Comparison of ENCODE assay signal across 18 cellular contexts in genomic region chr1:15958111-15958510, GRCh38. TPM values are rescaled to one million over a fixed set of nuclear protein-coding genes. Genes with fewer than 3 reads are reported as not detected.
DNase-seq lines count a peak whose midpoint lies in the region; ATAC-seq and TF ChIP-seq lines count a peak whose summit lies in the region.
"Had no signal": no experiment of that assay in that cellular context is flagged by ENCODE, and none has a peak within 500 bp of the region (broad histone marks: within the 10 kb centered on the region; RNA-seq: fewer than 3 reads in every experiment).

No MANE protein-coding gene starts in this region.

- H3K4me3 ChIP-seq in BLaER1 treated with 17β-estradiol and CSF1 and Interleukin-3, amounts not matched to agents 10 nM and 100 nM: no peak overlapping the region
- H3K4me3 ChIP-seq in neutrophil (ENCODE audit: low read depth in 1 of 2, low read length in 1 of 2): no peak overlapping the region
- H3K4me3 ChIP-seq: lung had no signal

- no peaks in the 10 kb centered on the region for H3K9me3 Mint-ChIP-seq in IgD-negative memory B cell
- no peaks in the 10 kb centered on the region for H3K9me3 Mint-ChIP-seq in central memory CD8-positive, alpha-beta T cell

- H3K27ac ChIP-seq in BLaER1 treated with 17β-estradiol and CSF1 and Interleukin-3, amounts not matched to agents 10 nM and 100 nM: peak overlapping the region; percentile 28 to 68 (median 47); a peak in 19 of 22 replicates
- peak overlapping the region; percentile 68 for H3K27ac ChIP-seq in neutrophil
- H3K27ac ChIP-seq: brain microvascular endothelial cell had no signal

- H3K27me3 Mint-ChIP-seq in IgD-negative memory B cell: no peaks in the 10 kb centered on the region
- no peaks in the 10 kb centered on the region for H3K27me3 Mint-ChIP-seq in central memory CD8-positive, alpha-beta T cell

- no peak for TF ChIP-seq CTCF in neutrophil (IDR thresholded peaks at IDR 0.05)

- H3K27me3 ChIP-seq in BLaER1 treated with 17β-estradiol and CSF1 and Interleukin-3, amounts not matched to agents 10 nM and 100 nM: no peaks in the 10 kb centered on the region
- H3K27me3 ChIP-seq in neutrophil: no peaks in the 10 kb centered on the region
- H3K27me3 ChIP-seq: brain microvascular endothelial cell had no signal

- H3K36me3 ChIP-seq in BLaER1 treated with 17β-estradiol and CSF1 and Interleukin-3, amounts not matched to agents 10 nM and 100 nM: peaks cover 8 to 62% (median 37%) of the 10 kb centered on the region in 11 experiments; a peak in 21 of 22 replicates
- no peaks in the 10 kb centered on the region for H3K36me3 ChIP-seq in neutrophil
- H3K36me3 ChIP-seq: brain microvascular endothelial cell had no signal

- peak overlapping the region; percentile 56 to 88 (median 76) for H3K4me2 ChIP-seq in BLaER1 treated with 17β-estradiol and CSF1 and Interleukin-3, amounts not matched to agents 10 nM and 100 nM

- H4K20me1 ChIP-seq in BLaER1 treated with 17β-estradiol and CSF1 and Interleukin-3, amounts not matched to agents 10 nM and 100 nM: peaks cover 0 to 82% (median 67%) of the 10 kb centered on the region in 11 experiments; a peak in 18 of 22 replicates

- peaks cover 24 to 39% (median 38%) of the 10 kb centered on the region in 3 donors for H3K4me1 Mint-ChIP-seq in IgD-negative memory B cell
- peaks cover 56% of the 10 kb centered on the region for H3K4me1 Mint-ChIP-seq in central memory CD8-positive, alpha-beta T cell

- peak overlapping the region in 2 of 3 donors; percentile 59 to 63 for H3K27ac Mint-ChIP-seq in IgD-negative memory B cell
- peak overlapping the region; percentile 73 for H3K27ac Mint-ChIP-seq in central memory CD8-positive, alpha-beta T cell (ENCODE audit: low read depth)

- H3K9me3 ChIP-seq in BLaER1 treated with 17β-estradiol and CSF1 and Interleukin-3, amounts not matched to agents 10 nM and 100 nM (replicated peaks in 1 of 11): no peaks in the 10 kb centered on the region
- H3K9me3 ChIP-seq in neutrophil: no peaks in the 10 kb centered on the region

- H3K4me1 ChIP-seq in BLaER1 treated with 17β-estradiol and CSF1 and Interleukin-3, amounts not matched to agents 10 nM and 100 nM: peaks cover 90 to 100% (median 95%) of the 10 kb centered on the region in 10 experiments
- H3K4me1 ChIP-seq in neutrophil (ENCODE audit: control insufficient read depth in 1 of 2, insufficient read depth in 1 of 2, low read depth in 1 of 2, low read length in 1 of 2): peaks cover 18 to 31% of the 10 kb centered on the region in 2 experiments

- no peak overlapping the region for H3K4me3 Mint-ChIP-seq in IgD-negative memory B cell
- no peak overlapping the region for H3K4me3 Mint-ChIP-seq in central memory CD8-positive, alpha-beta T cell

- no peak for DNase-seq in central memory CD8-positive, alpha-beta T cell (ENCODE audit: low spot score in 2 of 2)
- no peak for DNase-seq in activated CD8-positive, alpha-beta memory T cell treated with anti-CD3 and anti-CD28 coated beads, Interleukin-2, amount 50 U/mL, for 4 hours
- DNase-seq in DMS53 treated with DMSO at 0.1 percent for 48 hours (lab: John Stamatoyannopoulos, UW; ENCODE audit: unreplicated experiment) (no peak), C1 segment of cervical spinal cord (lab: John Stamatoyannopoulos, UW) (no peak), SW 1271 (lab: John Stamatoyannopoulos, UW) (no peak)
- DNase-seq: activated CD4-positive, CD25-positive, alpha-beta regulatory T cell treated with anti-CD3 and anti-CD28 coated beads, Interleukin-2, amount 50 U/mL, for 72 hours; activated T-cell treated with anti-CD3 and anti-CD28 coated beads, Interleukin-2, amount 50 U/mL, for 48 hours; brain microvascular endothelial cell; DMS79 treated with DMSO at 0.1 percent for 48 hours; effector memory CD4-positive, alpha-beta T cell; NCI-H187; NCI-H526 treated with DMSO at 0.1 percent for 48 hours; stimulated activated CD4-positive, alpha-beta T cell treated with anti-CD3 and anti-CD28 coated beads, Interleukin-4, amount 100 ng/mL, for 24 hours had no signal

- H3K36me3 Mint-ChIP-seq in IgD-negative memory B cell: peaks cover 6% of the 10 kb centered on the region
- H3K36me3 Mint-ChIP-seq in central memory CD8-positive, alpha-beta T cell (ENCODE audit: insufficient read depth): peaks cover 13% of the 10 kb centered on the region

- no peak for ATAC-seq in central memory CD8-positive, alpha-beta T cell (replicated peaks; ENCODE audit: extremely low read depth, poor library complexity, severe bottlenecking)

- H3K9ac ChIP-seq in BLaER1 treated with 17β-estradiol and CSF1 and Interleukin-3, amounts not matched to agents 10 nM and 100 nM: peak overlapping the region in 8 of 11 experiments; percentile 3 to 63 (median 32); a peak in 9 of 22 replicates

RNA-seq across cellular contexts. Expression of gene ZBTB17, which starts 17.8 kb away (rescaled TPM):
- 30.5 TPM for polyA plus RNA-seq in IgD-negative memory B cell

RNA-seq across cellular contexts. Expression of gene SRARP, which starts 45.9 kb away (rescaled TPM):
- not detected for polyA plus RNA-seq in IgD-negative memory B cell
- polyA plus RNA-seq: BJ had no signal

RNA-seq across cellular contexts. Expression of gene HSPB7, which starts 59.7 kb away (rescaled TPM):
- not detected for polyA plus RNA-seq in IgD-negative memory B cell
